Comparison of ENCODE assay signal across 8 cellular contexts in the genomic region with DNA sequence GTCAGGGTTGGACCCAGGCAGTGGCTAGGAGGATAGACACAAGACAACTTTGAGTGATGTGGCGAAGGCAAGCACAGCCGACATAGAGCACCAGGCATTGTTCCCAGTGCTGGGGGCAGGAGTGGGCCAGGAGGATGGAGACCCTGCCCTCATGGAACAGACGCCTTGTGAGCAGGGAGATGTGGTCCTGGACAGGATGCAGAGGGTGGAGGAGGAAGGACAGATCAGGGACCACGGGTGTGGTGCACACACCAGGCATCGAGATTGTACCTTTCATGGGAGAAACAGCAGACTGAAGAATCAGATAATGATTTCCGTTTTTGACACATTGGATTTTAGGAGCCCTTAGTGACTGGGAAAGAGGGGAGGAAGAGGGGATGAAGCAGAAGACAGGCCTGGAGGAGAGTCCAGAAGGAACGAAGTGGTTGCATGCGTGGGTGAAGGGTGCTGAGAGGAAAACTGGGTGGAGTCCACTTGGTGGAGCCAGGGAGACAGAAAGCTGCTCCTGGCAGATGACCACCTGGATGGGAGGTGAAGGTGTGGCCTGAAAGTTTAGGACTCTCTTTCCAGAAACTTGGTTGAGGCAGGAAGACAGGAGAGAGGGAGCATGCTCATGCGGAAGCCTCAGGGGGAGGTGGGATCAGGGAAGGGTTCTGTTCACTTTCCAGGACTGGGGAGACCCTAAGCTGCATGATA.
"Had no signal": no experiment of that assay in that cellular context is flagged by ENCODE, and none has a peak within 500 bp of the region (broad histone marks: within the 10 kb centered on the region; RNA-seq: fewer than 3 reads in every experiment).

No MANE protein-coding gene starts in this region.

- DNase-seq: activated T-cell treated with anti-CD3 and anti-CD28 coated beads for 4 hours; effector memory CD4-positive, alpha-beta T cell; kidney; mesendoderm; transverse colon had no signal

- H3K4me1 ChIP-seq: transverse colon had no signal

- H3K4me3 ChIP-seq: coronary artery, hepatocyte, skin epidermis, transverse colon had no signal

- H3K9me3 ChIP-seq: transverse colon had no signal

- H3K36me3 ChIP-seq: transverse colon had no signal

- H3K27me3 ChIP-seq: hepatocyte, transverse colon had no signal

- H3K27ac ChIP-seq: coronary artery, hepatocyte, skin epidermis, transverse colon had no signal
